In the genomic region with DNA sequence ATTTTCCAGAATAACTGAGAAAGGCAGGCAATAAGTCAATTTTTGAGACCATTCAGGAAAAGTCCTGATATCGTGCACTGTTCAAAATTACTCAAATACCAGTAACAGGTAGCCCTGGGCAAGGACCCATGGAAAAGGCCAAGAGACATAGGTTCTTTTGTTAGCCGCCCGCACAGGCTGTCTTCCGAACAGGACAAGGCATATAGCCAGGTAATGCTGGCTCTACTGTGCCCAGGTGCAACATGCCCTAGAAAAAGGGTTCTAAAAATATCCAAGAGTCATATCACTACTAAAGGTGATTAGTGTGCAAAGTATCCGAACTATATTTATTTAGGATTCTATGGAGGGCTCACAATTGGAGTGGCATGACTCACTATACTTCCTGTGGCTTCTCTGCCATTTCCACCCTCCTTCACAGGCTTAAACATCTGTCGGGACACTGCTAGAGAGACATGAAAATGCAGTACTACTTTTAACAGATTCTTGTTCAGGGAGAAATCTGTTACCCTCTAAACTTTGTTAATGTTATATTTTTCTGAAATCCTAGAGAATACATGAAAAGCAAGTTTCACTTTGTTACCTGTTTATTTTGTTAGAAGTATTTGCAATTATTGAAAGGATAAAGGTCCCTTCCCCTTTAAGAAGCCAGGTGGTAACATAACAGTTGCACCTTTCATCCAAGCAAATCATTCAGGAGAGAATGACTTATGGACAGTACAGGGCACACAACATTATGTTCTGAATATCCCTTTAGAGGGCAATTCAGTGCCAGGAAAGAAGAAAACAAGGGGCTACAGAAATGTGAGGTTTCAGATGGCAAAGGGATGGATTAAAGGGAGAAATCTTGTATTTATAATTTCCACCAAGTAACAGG, we compare ENCODE assay signal across 15 cellular contexts.
DNase-seq lines count a peak whose midpoint lies in the region; ATAC-seq and TF ChIP-seq lines count a peak whose summit lies in the region.
"Had no signal": no experiment of that assay in that cellular context is flagged by ENCODE, and none has a peak within 500 bp of the region (broad histone marks: within the 10 kb centered on the region; RNA-seq: fewer than 3 reads in every experiment).

No MANE protein-coding gene starts in this region.

- peak overlapping the region; percentile 76 for H3K9ac ChIP-seq in skeletal muscle satellite cell (ENCODE audit: low read depth, low read length)

- H3K4me3 ChIP-seq in cardiac fibroblast (replicated peaks in 1 of 2; ENCODE audit: low read depth in 2 of 2, low read length in 2 of 2), result no peak overlapping the region
- peak overlapping the region; percentile 0 for H3K4me3 ChIP-seq in skeletal muscle satellite cell (ENCODE audit: low read length)
- H3K4me3 ChIP-seq in psoas muscle, result no peak overlapping the region
- H3K4me3 ChIP-seq: spleen, upper lobe of left lung had no signal

- WGBS in psoas muscle, 3 donors, result 57 to 72% (median 72%) methylated on average over 6 of the region's 6 CpGs

- H3K4me1 ChIP-seq in skeletal muscle satellite cell (ENCODE audit: control insufficient read depth, insufficient read depth, low read length) (peaks cover 76% of the 10 kb centered on the region), psoas muscle (no peaks in the 10 kb centered on the region)
- H3K4me1 ChIP-seq: spleen had no signal

- H3K36me3 ChIP-seq in skeletal muscle satellite cell (ENCODE audit: insufficient read depth, low read length) (no peaks in the 10 kb centered on the region), psoas muscle (ENCODE audit: insufficient read depth in 1 of 2, low read depth in 1 of 2) (no peaks in the 10 kb centered on the region)
- H3K36me3 ChIP-seq: spleen, upper lobe of left lung had no signal

- ATAC-seq in psoas muscle (no peak), GM18861 (IDR thresholded peaks at IDR 0.05; ENCODE audit: unreplicated experiment) (no peak)

- intact Hi-C loops in psoas muscle (cut with DNase I), result no loop called here

- no peak for TF ChIP-seq CTCF in cardiac fibroblast (IDR thresholded peaks at IDR 0.05; ENCODE audit: low read depth, low read length)
- no peak for TF ChIP-seq CTCF in psoas muscle (IDR thresholded peaks at IDR 0.05)

- H3K4me2 ChIP-seq in skeletal muscle satellite cell (ENCODE audit: low read length), result peak overlapping the region; percentile 49

- no peaks in the 10 kb centered on the region for H3K9me3 ChIP-seq in skeletal muscle satellite cell (replicated peaks; ENCODE audit: low read length)
- H3K9me3 ChIP-seq in psoas muscle, result peaks cover 6% of the 10 kb centered on the region
- H3K9me3 ChIP-seq: upper lobe of left lung had no signal

- DNase-seq in NCI-H1417 (lab: John Stamatoyannopoulos, UW), result peak in 2 of 3 experiments; percentile 29 to 76
- DNase-seq in NCI-H1417 treated with DMSO at 0.1 percent for 48 hours (lab: John Stamatoyannopoulos, UW), result no peak
- peak; percentile 5 for DNase-seq in NCI-H524 treated with DMSO at 0.1 percent for 48 hours (lab: John Stamatoyannopoulos, UW)
- peak; percentile 30 to 65 for DNase-seq in cardiac fibroblast (ENCODE audit: low read depth in 2 of 2)
- DNase-seq in psoas muscle, result no peak
- DNase-seq in NCI-H1694 treated with DMSO at 0.1 percent for 48 hours (lab: John Stamatoyannopoulos, UW), result no peak
- DNase-seq: ACHN; activated CD8-positive, alpha-beta memory T cell treated with anti-CD3 and anti-CD28 coated beads for 24 hours; activated naive CD4-positive, alpha-beta T cell treated with anti-CD3 and anti-CD28 coated beads for 36 hours; Kasumi-1; kidney glomerular epithelial cell; spleen; upper lobe of left lung had no signal

- no peak overlapping the region for H3K27ac ChIP-seq in psoas muscle
- H3K27ac ChIP-seq: spleen, upper lobe of left lung had no signal

- no peaks in the 10 kb centered on the region for H3K27me3 ChIP-seq in skeletal muscle satellite cell (ENCODE audit: control insufficient read depth, insufficient read depth, low read length)
- peaks cover 0 to 2% (median 0%) of the 10 kb centered on the region in 3 donors for H3K27me3 ChIP-seq in psoas muscle (ENCODE audit: insufficient read depth in 3 of 3, low read length in 2 of 3)
- H3K27me3 ChIP-seq: upper lobe of left lung had no signal

Comparison
In these comparisons a context has a peak if more than half of its experiments do, and no peak if none do; other contexts are left out.
1. DNase-seq: peak in NCI-H1417 (2 of 3), NCI-H524 treated with DMSO at 0.1 percent for 48 hours (single experiment) and cardiac fibroblast (2 of 2); none in NCI-H1417 treated with DMSO at 0.1 percent for 48 hours (single experiment), psoas muscle (0 of 2) and NCI-H1694 treated with DMSO at 0.1 percent for 48 hours (single experiment).